Comparison of ENCODE assay signal across 13 cellular contexts in the genomic region with DNA sequence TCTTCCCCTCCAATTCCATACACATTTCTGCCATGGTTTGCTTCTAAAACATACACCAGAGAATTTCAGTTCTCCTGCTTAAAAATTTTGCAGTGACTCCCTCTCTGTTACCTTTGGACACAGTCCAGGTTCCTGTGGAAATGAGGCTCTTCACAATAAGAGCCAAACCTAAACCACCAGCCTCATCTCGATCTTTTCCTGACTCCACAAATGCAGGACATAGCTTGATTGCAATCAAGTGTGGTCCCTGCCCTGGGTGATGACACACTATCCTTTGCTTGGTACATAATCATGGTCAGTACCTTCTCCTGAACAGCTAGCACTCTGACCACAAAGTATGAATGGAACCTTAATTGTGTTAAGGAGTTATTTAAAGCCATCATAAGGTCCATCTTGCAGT.
DNase-seq lines count a peak whose midpoint lies in the region; ATAC-seq and TF ChIP-seq lines count a peak whose summit lies in the region.
"Had no signal": no experiment of that assay in that cellular context is flagged by ENCODE, and none has a peak within 500 bp of the region (broad histone marks: within the 10 kb centered on the region; RNA-seq: fewer than 3 reads in every experiment).

No MANE protein-coding gene starts in this region.

- BruUV-seq in PC-3 (replicated peaks; lab: Mats Ljungman, UMichigan): no TSS peak

- H3K36me3 Mint-ChIP-seq in glutamatergic neuron (ENCODE audit: unreplicated experiment): no peaks in the 10 kb centered on the region

- CTCF ChIA-PET in PC-3 (lab: Charles Lee): no interaction called here

- no peaks in the 10 kb centered on the region for H4K20me1 ChIP-seq in PC-3 (ENCODE audit: low read length)

- H3K36me3 ChIP-seq in PC-3 (ENCODE audit: low read depth, low read length): no peaks in the 10 kb centered on the region
- no peaks in the 10 kb centered on the region for H3K36me3 ChIP-seq in right atrium auricular region
- H3K36me3 ChIP-seq: thyroid gland had no signal

- no peak overlapping the region for H3K4me3 Mint-ChIP-seq in glutamatergic neuron (ENCODE audit: unreplicated experiment)
- H3K4me3 Mint-ChIP-seq: activated CD4-positive, alpha-beta T cell treated with anti-CD3 and anti-CD28 coated beads, Interleukin-2, amount 10 ng/mL, durations not matched to agents 7 days and 5 days; central memory CD8-positive, alpha-beta T cell had no signal

- H3K27me3 ChIP-seq in PC-3 (ENCODE audit: low read length): no peaks in the 10 kb centered on the region
- H3K27me3 ChIP-seq in right atrium auricular region: no peaks in the 10 kb centered on the region
- H3K27me3 ChIP-seq: thyroid gland had no signal

- no peak for ATAC-seq in PC-3

- DNase-seq in DMS 273 (lab: John Stamatoyannopoulos, UW; ENCODE audit: unreplicated experiment) (peak; percentile 12), DMS 273 treated with DMSO at 0.1 percent for 48 hours (lab: John Stamatoyannopoulos, UW) (no peak), PC-3 (peak; percentile 10), choroid plexus epithelial cell (ENCODE audit: low read depth) (peak; percentile 71), skeletal muscle cell (ENCODE audit: low read depth) (peak; percentile 48), right atrium auricular region (ENCODE audit: low spot score) (no peak), glutamatergic neuron (no peak)
- no peak for DNase-seq in activated naive CD4-positive, alpha-beta T cell (lab: John Stamatoyannopoulos, UW)
- DNase-seq: activated CD4-positive, alpha-beta T cell treated with anti-CD3 and anti-CD28 coated beads, Interleukin-2, amount 10 ng/mL, durations not matched to agents 7 days and 5 days; activated effector memory CD4-positive, alpha-beta T cell treated with Interleukin-2 at 50 U/mL for 16 hours; thyroid gland had no signal

- H3F3A ChIP-seq in PC-3 (ENCODE audit: low read length, unreplicated experiment): no peaks in the 10 kb centered on the region

- TF ChIP-seq CTCF in PC-3 (conservative IDR thresholded peaks at IDR 0.05; ENCODE audit: low read depth, low read length) (no peak), choroid plexus epithelial cell (conservative IDR thresholded peaks at IDR 0.05; ENCODE audit: low read depth, low read length) (no peak), right atrium auricular region (IDR thresholded peaks at IDR 0.05) (no peak), glutamatergic neuron (IDR thresholded peaks at IDR 0.05; ENCODE audit: partially characterized antibody, unreplicated experiment) (no peak)

- no peak overlapping the region for H3K27ac Mint-ChIP-seq in glutamatergic neuron (ENCODE audit: unreplicated experiment)
- H3K27ac Mint-ChIP-seq: activated CD4-positive, alpha-beta T cell treated with anti-CD3 and anti-CD28 coated beads, Interleukin-2, amount 10 ng/mL, durations not matched to agents 7 days and 5 days had no signal

- no peak overlapping the region for H3K9ac ChIP-seq in PC-3 (ENCODE audit: low read length)

- no peak overlapping the region for H3K4me3 ChIP-seq in PC-3 (ENCODE audit: low read length)
- H3K4me3 ChIP-seq in choroid plexus epithelial cell (ENCODE audit: low read depth, low read length): no peak overlapping the region
- no peak overlapping the region for H3K4me3 ChIP-seq in skeletal muscle cell (ENCODE audit: low read depth, low read length)
- H3K4me3 ChIP-seq in right atrium auricular region: no peak overlapping the region
- H3K4me3 ChIP-seq: skin epidermis, thyroid gland had no signal

- no peaks in the 10 kb centered on the region for H3K79me2 ChIP-seq in PC-3 (ENCODE audit: low read length)

- no peaks in the 10 kb centered on the region for H3K9me3 Mint-ChIP-seq in glutamatergic neuron (ENCODE audit: unreplicated experiment)
- H3K9me3 Mint-ChIP-seq: activated CD4-positive, alpha-beta T cell treated with anti-CD3 and anti-CD28 coated beads, Interleukin-2, amount 10 ng/mL, durations not matched to agents 7 days and 5 days; central memory CD8-positive, alpha-beta T cell had no signal

- no peak overlapping the region for H2AFZ ChIP-seq in PC-3 (ENCODE audit: low read length)

- H3K27me3 Mint-ChIP-seq in glutamatergic neuron (ENCODE audit: unreplicated experiment): no peaks in the 10 kb centered on the region
- H3K27me3 Mint-ChIP-seq: activated CD4-positive, alpha-beta T cell treated with anti-CD3 and anti-CD28 coated beads, Interleukin-2, amount 10 ng/mL, durations not matched to agents 7 days and 5 days had no signal

- H3K4me1 ChIP-seq in PC-3 (ENCODE audit: insufficient read depth, low read length) (no peaks in the 10 kb centered on the region; the same call in 1 of the 2 replicates), right atrium auricular region (no peaks in the 10 kb centered on the region)
- H3K4me1 ChIP-seq: thyroid gland had no signal

- POLR2A ChIA-PET in PC-3 (lab: Charles Lee; ENCODE audit: unreplicated experiment): no interaction called here

- no peak overlapping the region for H3K4me2 ChIP-seq in PC-3 (ENCODE audit: low read length)

- intact Hi-C loops in PC-3 (cut with micrococcal nuclease): no loop called here

- H3K4me1 Mint-ChIP-seq in glutamatergic neuron (ENCODE audit: low read depth, unreplicated experiment): peaks cover 4% of the 10 kb centered on the region
- H3K4me1 Mint-ChIP-seq: activated CD4-positive, alpha-beta T cell treated with anti-CD3 and anti-CD28 coated beads, Interleukin-2, amount 10 ng/mL, durations not matched to agents 7 days and 5 days; central memory CD8-positive, alpha-beta T cell had no signal

- H3K9me2 ChIP-seq in PC-3 (replicated peaks; ENCODE audit: low read length): no peaks in the 10 kb centered on the region

- no peak overlapping the region for H3K27ac ChIP-seq in PC-3 (ENCODE audit: low read length)
- no peak overlapping the region for H3K27ac ChIP-seq in right atrium auricular region
- H3K27ac ChIP-seq: skin epidermis, thyroid gland had no signal

- H3K9me3 ChIP-seq in PC-3 (ENCODE audit: low read length) (no peaks in the 10 kb centered on the region), right atrium auricular region (no peaks in the 10 kb centered on the region)
- H3K9me3 ChIP-seq: thyroid gland had no signal

Comparison
In these comparisons a context has a peak if more than half of its experiments do, and no peak if none do; other contexts are left out.
1. DNase-seq: peak in DMS 273 (single experiment), PC-3 (single experiment), choroid plexus epithelial cell (single experiment) and skeletal muscle cell (single experiment); none in DMS 273 treated with DMSO at 0.1 percent for 48 hours (single experiment), right atrium auricular region (single experiment), activated naive CD4-positive, alpha-beta T cell (0 of 4) and glutamatergic neuron (single experiment).